ENCODE assay signal across 29 cellular contexts in the genomic region with DNA sequence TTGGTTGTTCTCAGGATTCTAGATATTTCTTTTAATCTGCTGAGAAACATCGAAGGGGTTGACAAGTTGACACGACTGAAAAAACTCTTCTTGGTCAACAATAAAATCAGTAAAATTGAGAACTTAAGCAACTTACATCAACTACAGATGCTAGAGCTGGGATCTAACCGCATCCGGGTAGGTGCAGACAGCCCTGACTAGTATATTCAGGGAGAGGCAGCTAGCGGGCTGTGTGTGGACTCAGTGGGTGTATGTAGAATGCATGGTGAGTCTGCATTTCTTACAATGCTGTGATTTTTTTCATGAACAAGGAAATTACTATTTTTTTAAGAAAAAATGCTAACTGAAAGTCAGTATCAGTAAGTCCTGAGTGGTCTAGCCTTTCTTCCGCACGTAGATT. TPM values are rescaled to one million over a fixed set of nuclear protein-coding genes. Genes with fewer than 3 reads are reported as not detected.
"Had no signal": no experiment of that assay in that cellular context is flagged by ENCODE, and none has a peak within 500 bp of the region (broad histone marks: within the 10 kb centered on the region; RNA-seq: fewer than 3 reads in every experiment).

No MANE protein-coding gene starts in this region.

- H3K9me3 Mint-ChIP-seq: naive thymus-derived CD8-positive, alpha-beta T cell; natural killer cell treated with Interleukin-12 subunit alpha and Interleukin-12 subunit beta and Interleukin-15 and Interleukin-18, amount 100 ng/mL, for 72 hours; nephron progenitor cell; neural crest cell; stimulated activated memory B cell treated with anti-CD40 and anti-IgM and Interleukin-4, amounts not matched to agents 10 μg/mL and 1 μg/mL and 100 μg/mL, for 72 hours; stimulated activated naive CD8-positive, alpha-beta T cell treated with anti-CD3 and anti-CD28 coated beads, Interleukin-15, Interleukin-2, amounts not matched to agents 100 ng/mL and 50 ng/mL, for 24 hours had no signal

- H3K27me3 ChIP-seq: neutrophil, pancreas, right lobe of liver, sigmoid colon, stomach, thyroid gland, tibial nerve, upper lobe of left lung, vagina had no signal

- H3K27ac ChIP-seq: neutrophil, pancreas, right lobe of liver, thoracic aorta, thyroid gland, tibial nerve, upper lobe of left lung, vagina had no signal

- H3K4me3 Mint-ChIP-seq: naive thymus-derived CD8-positive, alpha-beta T cell; natural killer cell treated with Interleukin-12 subunit alpha and Interleukin-12 subunit beta and Interleukin-15 and Interleukin-18, amount 100 ng/mL, for 72 hours; nephron progenitor cell; neural crest cell; stimulated activated memory B cell treated with anti-CD40 and anti-IgM and Interleukin-4, amounts not matched to agents 10 μg/mL and 1 μg/mL and 100 μg/mL, for 72 hours; stimulated activated naive CD8-positive, alpha-beta T cell treated with anti-CD3 and anti-CD28 coated beads, Interleukin-15, Interleukin-2, amounts not matched to agents 100 ng/mL and 50 ng/mL, for 24 hours had no signal

- ATAC-seq: naive thymus-derived CD8-positive, alpha-beta T cell; natural killer cell treated with Interleukin-12 subunit alpha and Interleukin-12 subunit beta and Interleukin-15 and Interleukin-18, amount 100 ng/mL, for 72 hours; pancreas; psoas muscle; right cardiac atrium; right lobe of liver; stimulated activated memory B cell treated with anti-CD40 and anti-IgM and Interleukin-4, amounts not matched to agents 10 μg/mL and 1 μg/mL and 100 μg/mL, for 72 hours had no signal

- DNase-seq: naive thymus-derived CD8-positive, alpha-beta T cell; nephron progenitor cell; nucleus accumbens; pancreas; right cardiac atrium; right lobe of liver; sigmoid colon; small intestine; stimulated activated CD4-positive, alpha-beta T cell treated with anti-CD3 and anti-CD28 coated beads, Interleukin-12 subunit alpha, Interleukin-12 subunit beta, amount 100 ng/mL, for 4 hours; stimulated activated CD4-positive, alpha-beta T cell treated with anti-CD3 and anti-CD28 coated beads, Interleukin-1b, Interleukin-23, amount 100 ng/mL, for 48 hours; stimulated activated CD4-positive, alpha-beta T cell treated with anti-CD3 and anti-CD28 coated beads, Interleukin-4, amount 100 ng/mL, for 1 hour; stimulated activated CD4-positive, alpha-beta T cell treated with anti-CD3 and anti-CD28 coated beads, Interleukin-4, amount 100 ng/mL, for 4 hours; stimulated activated CD8-positive, alpha-beta memory T cell treated with anti-CD3 and anti-CD28 coated beads, Interleukin-4, amount 100 ng/mL, for 48 hours; stimulated activated naive CD4-positive, alpha-beta T cell treated with Interleukin-2 at 50 U/mL for 16 hours; stomach; thyroid gland; trophoblast cell; upper lobe of left lung had no signal

- H3K9me3 ChIP-seq: neutrophil, pancreas, psoas muscle, right lobe of liver, sigmoid colon, stomach, thoracic aorta, thyroid gland, tibial nerve, upper lobe of left lung, vagina had no signal

- H3K4me1 ChIP-seq: pancreas, right lobe of liver had no signal

- H3K27me3 Mint-ChIP-seq: naive thymus-derived CD8-positive, alpha-beta T cell; natural killer cell treated with Interleukin-12 subunit alpha and Interleukin-12 subunit beta and Interleukin-15 and Interleukin-18, amount 100 ng/mL, for 72 hours; progenitor cell of endocrine pancreas; stimulated activated memory B cell treated with anti-CD40 and anti-IgM and Interleukin-4, amounts not matched to agents 10 μg/mL and 1 μg/mL and 100 μg/mL, for 72 hours; stimulated activated naive CD8-positive, alpha-beta T cell treated with anti-CD3 and anti-CD28 coated beads, Interleukin-15, Interleukin-2, amounts not matched to agents 100 ng/mL and 50 ng/mL, for 24 hours had no signal

- H3K27ac Mint-ChIP-seq: natural killer cell treated with Interleukin-12 subunit alpha and Interleukin-12 subunit beta and Interleukin-15 and Interleukin-18, amount 100 ng/mL, for 72 hours; nephron progenitor cell; progenitor cell of endocrine pancreas; stimulated activated memory B cell treated with anti-CD40 and anti-IgM and Interleukin-4, amounts not matched to agents 10 μg/mL and 1 μg/mL and 100 μg/mL, for 72 hours; stimulated activated naive CD8-positive, alpha-beta T cell treated with anti-CD3 and anti-CD28 coated beads, Interleukin-15, Interleukin-2, amounts not matched to agents 100 ng/mL and 50 ng/mL, for 24 hours had no signal

- H3K36me3 Mint-ChIP-seq: natural killer cell treated with Interleukin-12 subunit alpha and Interleukin-12 subunit beta and Interleukin-15 and Interleukin-18, amount 100 ng/mL, for 72 hours had no signal

- H3K4me3 ChIP-seq: pancreas, psoas muscle, right lobe of liver, sigmoid colon, stomach, thoracic aorta, thyroid gland, tibial nerve, upper lobe of left lung, vagina had no signal

- H3K4me1 Mint-ChIP-seq: neural crest cell had no signal

RNA-seq across cellular contexts. Expression of a gene that starts 28.2 kb away (rescaled TPM):
- total RNA-seq: skeletal muscle tissue had no signal
